ENCODE assay signal across 10 cellular contexts in genomic region chr9:113650207-113651131, GRCh38.
A peak's percentile ranks its signal among the peaks of the same experiment; 100 is the strongest.
DNase-seq lines count a peak whose midpoint lies in the region; ATAC-seq and TF ChIP-seq lines count a peak whose summit lies in the region.
"Had no signal": no experiment of that assay in that cellular context is flagged by ENCODE, and none has a peak within 500 bp of the region (broad histone marks: within the 10 kb centered on the region; RNA-seq: fewer than 3 reads in every experiment).

No MANE protein-coding gene starts in this region.

- H3K36me3 ChIP-seq in osteoblast (ENCODE audit: insufficient read depth, low read length), result no peaks in the 10 kb centered on the region
- H3K36me3 ChIP-seq: gastrocnemius medialis, right atrium auricular region had no signal

- H3K4me3 ChIP-seq in osteoblast (ENCODE audit: insufficient read depth, low read length), result no peak overlapping the region
- H3K4me3 ChIP-seq: gastrocnemius medialis, right atrium auricular region had no signal

- DNase-seq in H4 (ENCODE audit: low spot score) (peak; percentile 41), NCI-H2196 (lab: John Stamatoyannopoulos, UW; ENCODE audit: unreplicated experiment) (peak; percentile 85), chondrocyte (ENCODE audit: low spot score) (no peak), osteoblast (ENCODE audit: insufficient read length, low spot score, missing footprints) (peak; percentile 91), GF-D8 (lab: John Stamatoyannopoulos, UW) (no peak), GM20000 (ENCODE audit: low spot score) (no peak)
- DNase-seq in stimulated activated CD4-positive, alpha-beta T cell treated with anti-CD3 and anti-CD28 coated beads, Interleukin-2, amount 100 ng/mL, for 24 hours, result no peak
- DNase-seq: gastrocnemius medialis had no signal

- peaks cover 28% of the 10 kb centered on the region for H3K4me1 ChIP-seq in osteoblast (ENCODE audit: insufficient read depth, low read length)

- TF ChIP-seq CTCF in chondrocyte (IDR thresholded peaks at IDR 0.05) (no peak), osteoblast (IDR thresholded peaks at IDR 0.05; ENCODE audit: extremely low read depth, low read depth, low read length) (no peak), GM20000 (IDR thresholded peaks at IDR 0.05; ENCODE audit: extremely low read depth, missing control alignments) (no peak)

- H2AFZ ChIP-seq in osteoblast (ENCODE audit: low read length), result peak overlapping the region; percentile 85

- H3K4me2 ChIP-seq in osteoblast (ENCODE audit: insufficient read depth, low read length), result peak overlapping the region; percentile 8

- H3K27me3 Mint-ChIP-seq in chondrocyte (ENCODE audit: low read depth), result no peaks in the 10 kb centered on the region

- H3K79me2 ChIP-seq in osteoblast (ENCODE audit: insufficient read depth, low read length), result no peaks in the 10 kb centered on the region

- no peaks in the 10 kb centered on the region for H3K9me3 ChIP-seq in osteoblast (ENCODE audit: low read depth, low read length)
- H3K9me3 ChIP-seq: gastrocnemius medialis, right atrium auricular region had no signal

- no peaks in the 10 kb centered on the region for H3K27me3 ChIP-seq in osteoblast (ENCODE audit: insufficient read depth, low read length)
- H3K27me3 ChIP-seq: gastrocnemius medialis, right atrium auricular region had no signal

- peaks cover 39% of the 10 kb centered on the region for H3K4me1 Mint-ChIP-seq in chondrocyte (ENCODE audit: low read depth)

- H3K27ac Mint-ChIP-seq in chondrocyte (ENCODE audit: unreplicated experiment), result peak overlapping the region; percentile 50

- no peaks in the 10 kb centered on the region for H3K36me3 Mint-ChIP-seq in chondrocyte (ENCODE audit: low read depth)

- no peaks in the 10 kb centered on the region for H3K9me3 Mint-ChIP-seq in chondrocyte (ENCODE audit: low read depth)

- H3K4me3 Mint-ChIP-seq in chondrocyte (ENCODE audit: unreplicated experiment), result peak overlapping the region; percentile 23

- no peaks in the 10 kb centered on the region for H4K20me1 ChIP-seq in osteoblast (ENCODE audit: insufficient read depth, low read length)

- no peak for ATAC-seq in GM18502 (IDR thresholded peaks at IDR 0.05; ENCODE audit: poor library complexity, unreplicated experiment)
- ATAC-seq: gastrocnemius medialis had no signal

- H3K27ac ChIP-seq in osteoblast (ENCODE audit: low read depth, low read length), result peak overlapping the region; percentile 73
- H3K27ac ChIP-seq: gastrocnemius medialis had no signal

Comparison
In these comparisons a context has a peak if more than half of its experiments do, and no peak if none do; other contexts are left out.
1. DNase-seq: peak in H4 (single experiment), NCI-H2196 (single experiment) and osteoblast (single experiment); none in chondrocyte (single experiment), GF-D8 (single experiment), stimulated activated CD4-positive, alpha-beta T cell treated with anti-CD3 and anti-CD28 coated beads, Interleukin-2, amount 100 ng/mL, for 24 hours (0 of 2) and GM20000 (single experiment).